Comparison of ENCODE assay signal across 16 cellular contexts in the genomic region with DNA sequence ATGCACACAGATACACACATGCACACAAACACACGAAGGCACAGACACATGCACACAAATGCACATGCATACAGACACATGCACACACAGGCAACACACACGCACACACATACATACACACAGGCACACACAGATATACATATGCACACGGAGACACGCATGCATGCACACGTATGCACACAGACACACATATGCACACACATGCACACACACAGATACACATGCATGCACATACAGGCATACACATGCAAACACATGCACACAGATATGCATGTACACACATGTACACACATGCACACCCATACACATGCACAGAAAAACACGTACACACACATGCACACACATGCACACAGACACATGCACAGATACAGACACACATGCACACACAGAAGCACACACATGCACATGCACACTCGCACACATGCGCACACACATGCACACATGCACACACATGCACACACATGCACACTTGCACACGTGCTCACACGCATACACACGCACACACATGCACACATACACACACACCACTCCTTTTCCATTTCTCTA.
A peak's percentile ranks its signal among the peaks of the same experiment; 100 is the strongest.
DNase-seq lines count a peak whose midpoint lies in the region; ATAC-seq and TF ChIP-seq lines count a peak whose summit lies in the region.
"Had no signal": no experiment of that assay in that cellular context is flagged by ENCODE, and none has a peak within 500 bp of the region (broad histone marks: within the 10 kb centered on the region; RNA-seq: fewer than 3 reads in every experiment).

No MANE protein-coding gene starts in this region.

- H4K91ac ChIP-seq in IMR-90 (ENCODE audit: insufficient read depth, low read depth, low read length), result no peak overlapping the region

- H3K4me2 ChIP-seq in BLaER1 (peak overlapping the region; percentile 57), IMR-90 (ENCODE audit: low read depth, low read length) (no peak overlapping the region), neural progenitor cell (no peak overlapping the region)
- H3K4me2 ChIP-seq in BLaER1 treated with 17β-estradiol and CSF1 and Interleukin-3, amounts not matched to agents 10 nM and 100 nM, result peak overlapping the region in 7 of 11 experiments; percentile 35 to 61 (median 52); a peak in 8 of 22 replicates
- H3K4me2 ChIP-seq: A549, KMS-11 had no signal

- H4K20me1 ChIP-seq in BLaER1 (no peaks in the 10 kb centered on the region), IMR-90 (ENCODE audit: insufficient read depth, low read length) (no peaks in the 10 kb centered on the region), neural progenitor cell (ENCODE audit: low read depth) (no peaks in the 10 kb centered on the region)
- H4K20me1 ChIP-seq in BLaER1 treated with 17β-estradiol and CSF1 and Interleukin-3, amounts not matched to agents 10 nM and 100 nM, result no peaks in the 10 kb centered on the region

- H3K9me3 ChIP-seq in BLaER1, result no peaks in the 10 kb centered on the region
- no peaks in the 10 kb centered on the region for H3K9me3 ChIP-seq in BLaER1 treated with 17β-estradiol and CSF1 and Interleukin-3, amounts not matched to agents 10 nM and 100 nM (replicated peaks in 1 of 11)
- H3K9me3 ChIP-seq in IMR-90 (ENCODE audit: control insufficient read depth, insufficient read depth, low read length), result no peaks in the 10 kb centered on the region
- H3K9me3 ChIP-seq in neural progenitor cell (ENCODE audit: low read depth), result no peaks in the 10 kb centered on the region
- H3K9me3 ChIP-seq in colonic mucosa, result no peaks in the 10 kb centered on the region
- H3K9me3 ChIP-seq: A549 had no signal

- POLR2A ChIA-PET in IMR-90 (lab: Charles Lee; ENCODE audit: unreplicated experiment), result no interaction called here

- TF ChIP-seq RAD21 in IMR-90 (IDR thresholded peaks at IDR 0.05; ENCODE audit: low read length), result no peak

- H3K23ac ChIP-seq in IMR-90 (ENCODE audit: low read depth, low read length), result no peak overlapping the region

- ATAC-seq in IMR-90 (ENCODE audit: low read depth) (no peak), left lobe of liver (no peak)
- ATAC-seq: A549 had no signal

- no peak overlapping the region for H2BK15ac ChIP-seq in IMR-90 (ENCODE audit: low read depth, low read length)

- no peak overlapping the region for H3K18ac ChIP-seq in IMR-90 (ENCODE audit: low read depth, low read length)

- no peak overlapping the region for H3K56ac ChIP-seq in IMR-90 (ENCODE audit: extremely low read depth, insufficient read depth, low read length)

- DNase-seq in IMR-90 (no peak), neural progenitor cell (ENCODE audit: low spot score) (no peak), colonic mucosa (no peak), COLO829 (ENCODE audit: low spot score) (no peak), left lobe of liver (ENCODE audit: low spot score) (no peak)
- DNase-seq: Calu3; CD4-positive, CD25-positive, alpha-beta regulatory T cell; DMS 273 treated with DMSO at 0.1 percent for 48 hours; GOT3; HCEC 1CT had no signal

- no peaks in the 10 kb centered on the region for H3K79me1 ChIP-seq in IMR-90 (ENCODE audit: low read depth in 1 of 2, low read length in 2 of 2)

- 54% methylated on average over 7 of the region's 11 CpGs; no CpG with 5 or more reads in 1 of the 2 experiments for WGBS in IMR-90 (ENCODE audit: extremely low coverage in 2 of 2, insufficient read length in 1 of 2), 2 experiments

- intact Hi-C loops in IMR-90 (cut with micrococcal nuclease), result no loop called here
- intact Hi-C loops in colonic mucosa (cut with DNase I), result no loop called here

- H2BK5ac ChIP-seq in IMR-90 (ENCODE audit: low read depth, low read length, poor library complexity, severe bottlenecking), result peak overlapping the region; percentile 26

- peak overlapping the region; percentile 7 for H3K4me3 Mint-ChIP-seq in neural progenitor cell
- H3K4me3 Mint-ChIP-seq: CD4-positive, CD25-positive, alpha-beta regulatory T cell; IgD-negative memory B cell had no signal

- no peak overlapping the region for H3K9ac ChIP-seq in BLaER1
- H3K9ac ChIP-seq in BLaER1 treated with 17β-estradiol and CSF1 and Interleukin-3, amounts not matched to agents 10 nM and 100 nM, result no peak overlapping the region
- no peak overlapping the region for H3K9ac ChIP-seq in IMR-90 (ENCODE audit: low read depth, low read length)
- no peak overlapping the region for H3K9ac ChIP-seq in neural progenitor cell
- H3K9ac ChIP-seq in colonic mucosa (ENCODE audit: low read depth in 2 of 2, low read length in 2 of 2), result no peak overlapping the region
- H3K9ac ChIP-seq: KMS-11 had no signal

- BruUV-seq in IMR-90 (replicated peaks; lab: Mats Ljungman, UMichigan), result no TSS peak

- H3K79me2 ChIP-seq in neural progenitor cell (ENCODE audit: low read depth), result no peaks in the 10 kb centered on the region

- peaks cover 45% of the 10 kb centered on the region for H3K4me1 ChIP-seq in BLaER1
- H3K4me1 ChIP-seq in BLaER1 treated with 17β-estradiol and CSF1 and Interleukin-3, amounts not matched to agents 10 nM and 100 nM, result peaks cover 0 to 48% (median 36%) of the 10 kb centered on the region in 10 experiments; a peak in 14 of 20 replicates
- no peaks in the 10 kb centered on the region for H3K4me1 ChIP-seq in IMR-90 (ENCODE audit: control insufficient read depth, insufficient read depth, low read length)
- no peaks in the 10 kb centered on the region for H3K4me1 ChIP-seq in neural progenitor cell
- no peaks in the 10 kb centered on the region for H3K4me1 ChIP-seq in colonic mucosa
- H3K4me1 ChIP-seq: A549 had no signal

- H3K27ac ChIP-seq in BLaER1 (no peak overlapping the region), IMR-90 (ENCODE audit: insufficient read depth, low read length) (no peak overlapping the region), neural progenitor cell (no peak overlapping the region), colonic mucosa (no peak overlapping the region)
- no peak overlapping the region for H3K27ac ChIP-seq in BLaER1 treated with 17β-estradiol and CSF1 and Interleukin-3, amounts not matched to agents 10 nM and 100 nM
- H3K27ac ChIP-seq: A549, HL-60, KMS-11 had no signal

- H3K14ac ChIP-seq in IMR-90 (replicated peaks; ENCODE audit: low read depth, low read length), result no peak overlapping the region

- no peak overlapping the region for H2AK9ac ChIP-seq in IMR-90 (replicated peaks; ENCODE audit: low read depth, low read length, poor library complexity)

- no peak for TF ChIP-seq CTCF in IMR-90 (conservative IDR thresholded peaks at IDR 0.05; ENCODE audit: low read depth, low read length)
- TF ChIP-seq CTCF in neural progenitor cell (IDR thresholded peaks at IDR 0.05), result no peak
- no peak for TF ChIP-seq CTCF in colonic mucosa (IDR thresholded peaks at IDR 0.05)

- H2BK120ac ChIP-seq in IMR-90 (ENCODE audit: low read depth, low read length), result no peak overlapping the region

- H3K4me3 ChIP-seq in BLaER1, result no peak overlapping the region
- H3K4me3 ChIP-seq in BLaER1 treated with 17β-estradiol and CSF1 and Interleukin-3, amounts not matched to agents 10 nM and 100 nM, result no peak overlapping the region
- no peak overlapping the region for H3K4me3 ChIP-seq in IMR-90 (ENCODE audit: insufficient read depth, low read depth, low read length)
- no peak overlapping the region for H3K4me3 ChIP-seq in neural progenitor cell
- H3K4me3 ChIP-seq in colonic mucosa, result no peak overlapping the region
- H3K4me3 ChIP-seq: A549 had no signal

- dilution Hi-C loops in IMR-90 (cut with HindIII; ENCODE audit: low sequenced_read_pairs, unreplicated experiment), result no loop called here

- peaks cover 18% of the 10 kb centered on the region for H3K4me1 Mint-ChIP-seq in neural progenitor cell
- H3K4me1 Mint-ChIP-seq: CD4-positive, CD25-positive, alpha-beta regulatory T cell had no signal

- no peak overlapping the region for H4K8ac ChIP-seq in IMR-90 (ENCODE audit: low read depth in 2 of 2, low read length in 2 of 2)

- no peak overlapping the region for H4K5ac ChIP-seq in IMR-90 (ENCODE audit: low read depth, low read length)

- CTCF ChIA-PET in IMR-90 (lab: Yijun Ruan, JAX), result no interaction called here

- H3K9me1 ChIP-seq in IMR-90 (ENCODE audit: insufficient read depth, low read length), result no peaks in the 10 kb centered on the region

- H3K36me3 Mint-ChIP-seq in neural progenitor cell, result no peaks in the 10 kb centered on the region
- H3K36me3 Mint-ChIP-seq: CD4-positive, CD25-positive, alpha-beta regulatory T cell; IgD-negative memory B cell had no signal

- H3K27me3 ChIP-seq in BLaER1 (no peaks in the 10 kb centered on the region), IMR-90 (ENCODE audit: control insufficient read depth, insufficient read depth, low read length) (peaks cover 2% of the 10 kb centered on the region), neural progenitor cell (no peaks in the 10 kb centered on the region), colonic mucosa (no peaks in the 10 kb centered on the region)
- no peaks in the 10 kb centered on the region for H3K27me3 ChIP-seq in BLaER1 treated with 17β-estradiol and CSF1 and Interleukin-3, amounts not matched to agents 10 nM and 100 nM

- H2AFZ ChIP-seq in IMR-90 (replicated peaks; ENCODE audit: low read length, poor library complexity) (no peak overlapping the region), neural progenitor cell (replicated peaks) (no peak overlapping the region)

- TF ChIP-seq POLR2A in IMR-90 (IDR thresholded peaks at IDR 0.05; ENCODE audit: low read depth, low read length), result no peak

- no peak overlapping the region for H2AK5ac ChIP-seq in IMR-90 (ENCODE audit: low read depth, low read length)

- H3F3A ChIP-seq in neural progenitor cell (ENCODE audit: low read depth), result peaks cover 6% of the 10 kb centered on the region

- H3K9me3 Mint-ChIP-seq in neural progenitor cell, result peaks cover 6% of the 10 kb centered on the region
- H3K9me3 Mint-ChIP-seq: CD4-positive, CD25-positive, alpha-beta regulatory T cell; IgD-negative memory B cell had no signal

- H2BK20ac ChIP-seq in IMR-90 (ENCODE audit: low read depth, low read length), result no peak overlapping the region

- in situ Hi-C loops in IMR-90 (cut with MboI; ENCODE audit: low sequenced_read_pairs), result no loop called here

- peaks cover 20% of the 10 kb centered on the region for H3K27me3 Mint-ChIP-seq in neural progenitor cell (ENCODE audit: insufficient read depth, low read depth)
- H3K27me3 Mint-ChIP-seq: IgD-negative memory B cell had no signal

- no peak overlapping the region for H3K4ac ChIP-seq in IMR-90 (ENCODE audit: low read depth, low read length)

- H3K36me3 ChIP-seq in BLaER1 (no peaks in the 10 kb centered on the region), IMR-90 (ENCODE audit: control insufficient read depth, insufficient read depth, low read length) (no peaks in the 10 kb centered on the region), neural progenitor cell (no peaks in the 10 kb centered on the region), colonic mucosa (no peaks in the 10 kb centered on the region)
- no peaks in the 10 kb centered on the region for H3K36me3 ChIP-seq in BLaER1 treated with 17β-estradiol and CSF1 and Interleukin-3, amounts not matched to agents 10 nM and 100 nM

- no peak overlapping the region for H3K27ac Mint-ChIP-seq in neural progenitor cell
- H3K27ac Mint-ChIP-seq: IgD-negative memory B cell had no signal

TF ChIP-seq in IMR-90, 13 proteins besides CTCF, POLR2A, EP300 and RAD21:
- TF ChIP-seq FOS (IDR thresholded peaks at IDR 0.05; ENCODE audit: low read depth, low read length), result no peak
- no peak for TF ChIP-seq RCOR1 (IDR thresholded peaks at IDR 0.05; ENCODE audit: insufficient replicate concordance, low read length)
- no peak for TF ChIP-seq NFE2L2 (IDR thresholded peaks at IDR 0.05; ENCODE audit: low read depth, low read length)

Comparison
In these comparisons a context has a peak if more than half of its experiments do, and no peak if none do; other contexts are left out.
1. H3K4me2 ChIP-seq: peak in BLaER1 (single experiment) and BLaER1 treated with 17β-estradiol and CSF1 and Interleukin-3, amounts not matched to agents 10 nM and 100 nM (7 of 11); none in IMR-90 (single experiment) and neural progenitor cell (single experiment).